9 cellular contexts compared by ENCODE assay signal in genomic region chr12:56079729-56080555, GRCh38. TPM values are rescaled to one million over a fixed set of nuclear protein-coding genes. Genes with fewer than 3 reads are reported as not detected.
DNase-seq lines count a peak whose midpoint lies in the region; ATAC-seq, FAIRE-seq and TF ChIP-seq lines count a peak whose summit lies in the region.
"Had no signal": no experiment of that assay in that cellular context is flagged by ENCODE, and none has a peak within 500 bp of the region (broad histone marks: within the 10 kb centered on the region; RNA-seq: fewer than 3 reads in every experiment).

TSS of gene ERBB3 (plus strand) at chr12:56080165. CDS start at chr12:56080301, 136 bp downstream.

- peak within 1 kb of the TSS; percentile 98 for H2BK5ac ChIP-seq in H1 (ENCODE audit: low read depth, low read length)

- FAIRE-seq in H1 (lab: Jason Lieb, UNC), result peak; percentile 58

- no peak within 1 kb of the TSS for H3K4ac ChIP-seq in H1 (replicated peaks; ENCODE audit: insufficient read length, low read depth, low read length)

- peaks cover 2 to 10% of the 10 kb centered on the region in 2 experiments for H4K20me1 ChIP-seq in H1 (replicated peaks in 1 of 2; ENCODE audit: control insufficient read depth in 1 of 2, insufficient read depth in 2 of 2, low read length in 2 of 2)

- H3K36me3 Mint-ChIP-seq in activated CD8-positive, alpha-beta memory T cell treated with anti-CD3 and anti-CD28 coated beads, Interleukin-2, amount 10 ng/mL, durations not matched to agents 7 days and 5 days, result no peaks in the 10 kb centered on the region

- H3K4me1 ChIP-seq in HEK293 (ENCODE audit: control insufficient read depth, insufficient read depth, low read length) (no peaks in the 10 kb centered on the region; the same call in 1 of the 2 replicates), H1 (replicated peaks in 1 of 4; ENCODE audit: control insufficient read depth in 3 of 4, insufficient read depth in 4 of 4, low read length in 3 of 4) (peaks cover 3 to 17% (median 11%) of the 10 kb centered on the region in 4 experiments)

- peaks cover 30% of the 10 kb centered on the region for H3K27me3 Mint-ChIP-seq in activated CD8-positive, alpha-beta memory T cell treated with anti-CD3 and anti-CD28 coated beads, Interleukin-2, amount 10 ng/mL, durations not matched to agents 7 days and 5 days

- H3K9ac ChIP-seq in H1 (replicated peaks in 1 of 4; ENCODE audit: extremely low read depth in 1 of 4, low read depth in 3 of 4, low read length in 3 of 4), result peak within 1 kb of the TSS; percentile 79 to 95 (median 88)

- WGBS in H1 (ENCODE audit: extremely low coverage in 1 of 2, insufficient coverage in 1 of 2, insufficient read length in 1 of 2, insufficient replicate concordance in 2 of 2, low coverage in 1 of 2, low lambda C conversion rate in 2 of 2, missing lambda C conversion rate in 1 of 2), 2 experiments, result 2% methylated on average over 54 of the region's 59 CpGs; no CpG with 5 or more reads in 1 of the 2 experiments

- no peak within 1 kb of the TSS for H3K14ac ChIP-seq in H1 (ENCODE audit: insufficient read length)

- peak within 1 kb of the TSS; percentile 40 for H3K4me3 ChIP-seq in HEK293 (ENCODE audit: low read depth, low read length)
- H3K4me3 ChIP-seq in H1 (ENCODE audit: extremely low read depth in 1 of 4, insufficient read depth in 2 of 4, low read depth in 3 of 4, low read length in 4 of 4), result peak within 1 kb of the TSS; percentile 74 to 89 (median 80)

- no peak for TF ChIP-seq RAD21 in H1 (IDR thresholded peaks at IDR 0.05 in 1 of 2, conservative IDR thresholded peaks at IDR 0.05 in 1 of 2; ENCODE audit: low read depth in 2 of 2, low read length in 2 of 2)

- peak within 1 kb of the TSS; percentile 100 for H4K5ac ChIP-seq in H1 (ENCODE audit: insufficient read length, low read depth, low read length)

- H3K9me3 Mint-ChIP-seq in activated CD8-positive, alpha-beta memory T cell treated with anti-CD3 and anti-CD28 coated beads, Interleukin-2, amount 10 ng/mL, durations not matched to agents 7 days and 5 days (ENCODE audit: low read depth), result no peaks in the 10 kb centered on the region

- H3K27ac ChIP-seq in HEK293 (ENCODE audit: extremely low read depth, low read depth, low read length) (peak within 1 kb of the TSS; percentile 64; the same call in 1 of the 2 replicates), H1 (ENCODE audit: low read depth, low read length) (peak within 1 kb of the TSS; percentile 92)

- H3K36me3 ChIP-seq in HEK293 (ENCODE audit: control insufficient read depth in 2 of 2, insufficient read depth in 1 of 2, low read length in 2 of 2) (no peaks in the 10 kb centered on the region), H1 (ENCODE audit: control insufficient read depth in 2 of 4, insufficient read depth in 4 of 4, low read length in 3 of 4) (peaks cover 0 to 3% (median 2%) of the 10 kb centered on the region in 4 experiments; a peak in 6 of 8 replicates)

- peaks cover 7% of the 10 kb centered on the region; the same call in 1 of the 2 replicates for H3K23me2 ChIP-seq in H1 (ENCODE audit: low read depth, low read length)

- DNase-seq in Caki2 (ENCODE audit: low read depth) (peak; percentile 93), NCI-H526 (lab: John Stamatoyannopoulos, UW) (peak; percentile 79 to 90), H1 (ENCODE audit: low read depth in 1 of 2, low spot score in 2 of 2) (peak in 1 of 2 experiments; percentile 87), mesenteric fat pad (ENCODE audit: low spot score) (peak; percentile 93)
- peak; percentile 76 for DNase-seq in activated CD8-positive, alpha-beta memory T cell treated with anti-CD3 and anti-CD28 coated beads, Interleukin-2, amount 10 ng/mL, durations not matched to agents 7 days and 5 days
- DNase-seq in stimulated activated CD8-positive, alpha-beta memory T cell treated with anti-CD3 and anti-CD28 coated beads, Interleukin-15, amount 100 ng/mL, for 1 hour (ENCODE audit: low read depth), result peak; percentile 36

- peak within 1 kb of the TSS; percentile 97 for H3K56ac ChIP-seq in H1 (replicated peaks; ENCODE audit: insufficient read length, low read depth, low read length)

- peak in 1 of 2 experiments; percentile 47; a peak in 1 of 3 replicates for TF ChIP-seq POLR2A in H1 (IDR thresholded peaks at IDR 0.05; ENCODE audit: control extremely low read depth in 1 of 2, low read depth in 2 of 2, low read length in 2 of 2)

- peak within 1 kb of the TSS; percentile 100 for H3K18ac ChIP-seq in H1 (ENCODE audit: extremely low read depth, low read length)

- H2AFZ ChIP-seq in H1 (ENCODE audit: low read length), result peak within 1 kb of the TSS; percentile 99

- H2AK5ac ChIP-seq in H1 (ENCODE audit: low read depth, low read length), result no peak within 1 kb of the TSS; the same call in 1 of the 2 replicates

- H3K4me2 ChIP-seq in H1 (ENCODE audit: insufficient read depth in 1 of 2, low read depth in 2 of 2, low read length in 2 of 2), result peak within 1 kb of the TSS; percentile 62 to 97

- POLR2A ChIA-PET in HEK293 (lab: Yijun Ruan, JAX), result interaction anchor here (0.6 to 4.6 kb wide), 14 partner anchors 11 to 106 kb away, joined by 3 to 54 read pairs (median 4); partner anchors contain the start of genes ESYT1, PA2G4, RAB5B and RPL41
- POLR2A ChIA-PET in H1 (lab: Charles Lee; ENCODE audit: partially characterized antibody), result interaction anchor here (0.6 to 8.9 kb wide), 46 partner anchors 14 to 356 kb away, joined by 3 to 112 read pairs (median 4); partner anchors contain the start of genes ANKRD52, ESYT1, IKZF4 and MYL6

- peak within 1 kb of the TSS; percentile 76 for H3K4me3 Mint-ChIP-seq in activated CD8-positive, alpha-beta memory T cell treated with anti-CD3 and anti-CD28 coated beads, Interleukin-2, amount 10 ng/mL, durations not matched to agents 7 days and 5 days

- no peaks in the 10 kb centered on the region for H3K9me3 ChIP-seq in HEK293 (ENCODE audit: control insufficient read depth, insufficient read depth, low read depth, low read length)
- H3K9me3 ChIP-seq in H1 (ENCODE audit: insufficient read depth in 2 of 2, low read depth in 1 of 2, low read length in 1 of 2), result no peaks in the 10 kb centered on the region; a peak in 1 of 4 replicates

- 0 out of 2 replicates have a peak within 1 kb of the TSS, but pooled peaks have one; percentile 61 for H2BK20ac ChIP-seq in H1 (ENCODE audit: low read length)

- CTCF ChIA-PET in HEK293 (lab: Yijun Ruan, JAX) (interaction anchor here (0.6 to 3.3 kb wide), 13 partner anchors 11 to 282 kb away, joined by 3 to 26 read pairs (median 3); partner anchors contain the start of genes PA2G4 and ZC3H10), H1 (lab: Charles Lee; ENCODE audit: partially characterized antibody) (interaction anchor here (0.5 to 5.1 kb wide), 28 partner anchors 11 to 274 kb away, joined by 3 to 31 read pairs (median 4); partner anchors contain the start of genes ESYT1, ORMDL2, PA2G4 and RNF41)
- CTCF ChIA-PET in activated CD8-positive, alpha-beta memory T cell treated with anti-CD3 and anti-CD28 coated beads, Interleukin-2, amount 10 ng/mL, durations not matched to agents 7 days and 5 days (lab: Charles Lee), result interaction anchor here (0.8 to 3.1 kb wide), 17 partner anchors 11 to 154 kb away, joined by 3 to 13 read pairs (median 4); partner anchors contain the start of genes PA2G4 and ZC3H10

- peak within 1 kb of the TSS; percentile 96 for H2BK120ac ChIP-seq in H1 (replicated peaks; ENCODE audit: low read depth, low read length)

- peak; percentile 93 for TF ChIP-seq CTCF in HEK293 (tag by site-specific recombination; IDR thresholded peaks at IDR 0.05)
- TF ChIP-seq CTCF in H1 (IDR thresholded peaks at IDR 0.05; ENCODE audit: control extremely low read depth in 1 of 3, insufficient read depth in 1 of 3, low read depth in 1 of 3, low read length in 3 of 3), result no peak

- H2BK15ac ChIP-seq in H1 (ENCODE audit: low read length), result peak within 1 kb of the TSS; percentile 100

- peak within 1 kb of the TSS; percentile 99 for H4K8ac ChIP-seq in H1 (ENCODE audit: extremely low read depth, insufficient read depth, low read length)

- in situ Hi-C loops in Caki2 (cut with HindIII; ENCODE audit: low pct_unique_long_range_greater_than_20kb, low sequenced_read_pairs), result no loop called here

- peaks cover 14% of the 10 kb centered on the region for H3K4me1 Mint-ChIP-seq in activated CD8-positive, alpha-beta memory T cell treated with anti-CD3 and anti-CD28 coated beads, Interleukin-2, amount 10 ng/mL, durations not matched to agents 7 days and 5 days

- H2BK12ac ChIP-seq in H1 (ENCODE audit: low read depth, low read length), result peak within 1 kb of the TSS; percentile 100

- no peak within 1 kb of the TSS for H3K27ac Mint-ChIP-seq in activated CD8-positive, alpha-beta memory T cell treated with anti-CD3 and anti-CD28 coated beads, Interleukin-2, amount 10 ng/mL, durations not matched to agents 7 days and 5 days

- no peaks in the 10 kb centered on the region for H3K27me3 ChIP-seq in H1 (replicated peaks in 1 of 4; ENCODE audit: control insufficient read depth in 3 of 4, extremely low read depth in 1 of 4, insufficient read depth in 3 of 4, low read length in 3 of 4)

- TF ChIP-seq EP300 in H1 (IDR thresholded peaks at IDR 0.05; ENCODE audit: borderline replicate concordance in 1 of 2, low read depth in 2 of 2, low read length in 2 of 2), result no peak

- no peak within 1 kb of the TSS for H3K23ac ChIP-seq in H1 (ENCODE audit: insufficient read length)

- H3K79me1 ChIP-seq in H1 (ENCODE audit: low read depth, low read length), result peaks cover 6% of the 10 kb centered on the region; the same call in 1 of the 2 replicates

- H3K79me2 ChIP-seq in H1 (ENCODE audit: control insufficient read depth in 1 of 2, insufficient read depth in 2 of 2, low read length in 2 of 2), result peaks cover 0 to 27% of the 10 kb centered on the region in 2 experiments; a peak in 2 of 4 replicates

- ATAC-seq in activated CD8-positive, alpha-beta memory T cell treated with anti-CD3 and anti-CD28 coated beads, Interleukin-2, amount 10 ng/mL, durations not matched to agents 7 days and 5 days, result peak; percentile 82
- ATAC-seq in HG03045 (IDR thresholded peaks at IDR 0.05; ENCODE audit: unreplicated experiment), result no peak

- peak within 1 kb of the TSS; percentile 98 for H4K91ac ChIP-seq in H1 (replicated peaks; ENCODE audit: insufficient read length, low read length)

TF ChIP-seq in HEK293, 187 proteins besides CTCF, POLR2A, EP300 and RAD21 (continues in another document):
- no peak for TF ChIP-seq ZNF791 (tag by site-specific recombination; IDR thresholded peaks at IDR 0.05)

TF ChIP-seq in H1, 55 proteins besides CTCF, POLR2A, EP300 and RAD21 (continues in another document):
- TF ChIP-seq ASH2L (IDR thresholded peaks at IDR 0.05; ENCODE audit: low read length), result peak; percentile 64

RNA-seq across cellular contexts. Expression of gene ERBB3, which starts in this region (rescaled TPM):
- 0.75 and 1.8 TPM in 2 replicates for total RNA-seq in Caki2 (2014; rRNA removed; shearing (Covaris generic); ENCODE audit: low replicate concordance)
- total RNA-seq in activated CD8-positive, alpha-beta memory T cell treated with anti-CD3 and anti-CD28 coated beads, Interleukin-2, amount 10 ng/mL, durations not matched to agents 7 days and 5 days, result 1 to 10 TPM in 1 of 2 experiments, under 1 TPM in 1; 0.94 to 1.8 TPM
- total RNA-seq in H1 (2021; fragmentation: NEBNext Ultra II Directional; extraction: Animal tissue kit (Norgen Biotek cat#: 25700)), result 49.2 and 52.4 TPM in 2 replicates
- polyA plus RNA-seq in H1 (2011; rRNA removed), result 33.9 and 43.4 TPM in 2 replicates
- polyA plus RNA-seq in H1 (2011; cell fraction: cytosol; rRNA removed), result 42.1 TPM
- polyA plus RNA-seq in H1 (2011; cell fraction: nucleus; rRNA removed), result 84.6 TPM
- polyA plus RNA-seq in H1 (2012, experiment 1 of 2), result 41.7 to 55.5 TPM (median 51.4 TPM) in 4 replicates
- polyA plus RNA-seq in H1 (2012, experiment 2 of 2), result 18.7 TPM
- polyA plus RNA-seq in H1 (2013, experiment 1 of 2), result 57.7 TPM
- 59.8 TPM for polyA plus RNA-seq in H1 (2013, experiment 2 of 2)
- polyA minus RNA-seq in H1 (2011; rRNA and poly(A)+ RNA removed), result 158 and 203 TPM in 2 replicates
- 47.3 TPM for polyA minus RNA-seq in H1 (2011; cell fraction: cytosol; rRNA and poly(A)+ RNA removed)
- polyA minus RNA-seq in H1 (2011; cell fraction: nucleus; rRNA and poly(A)+ RNA removed), result 53.6 TPM
- 1.9 TPM for total RNA-seq in mesenteric fat pad
- total RNA-seq: glomerular endothelial cell had no signal

Comparison
In these comparisons a context has a peak if more than half of its experiments do, and no peak if none do; other contexts are left out.
1. RNA of gene ERBB3 (total RNA-seq): 49.2 to 52.4 TPM in H1; 1.9 TPM in mesenteric fat pad (single experiment), 0.94 to 1.8 TPM in activated CD8-positive, alpha-beta memory T cell treated with anti-CD3 and anti-CD28 coated beads, Interleukin-2, amount 10 ng/mL, durations not matched to agents 7 days and 5 days and 0.75 to 1.8 TPM in Caki2; every median in the first group is over 10 times any median in the second.